ENCODE assay signal across 1 cellular context in the genomic region with DNA sequence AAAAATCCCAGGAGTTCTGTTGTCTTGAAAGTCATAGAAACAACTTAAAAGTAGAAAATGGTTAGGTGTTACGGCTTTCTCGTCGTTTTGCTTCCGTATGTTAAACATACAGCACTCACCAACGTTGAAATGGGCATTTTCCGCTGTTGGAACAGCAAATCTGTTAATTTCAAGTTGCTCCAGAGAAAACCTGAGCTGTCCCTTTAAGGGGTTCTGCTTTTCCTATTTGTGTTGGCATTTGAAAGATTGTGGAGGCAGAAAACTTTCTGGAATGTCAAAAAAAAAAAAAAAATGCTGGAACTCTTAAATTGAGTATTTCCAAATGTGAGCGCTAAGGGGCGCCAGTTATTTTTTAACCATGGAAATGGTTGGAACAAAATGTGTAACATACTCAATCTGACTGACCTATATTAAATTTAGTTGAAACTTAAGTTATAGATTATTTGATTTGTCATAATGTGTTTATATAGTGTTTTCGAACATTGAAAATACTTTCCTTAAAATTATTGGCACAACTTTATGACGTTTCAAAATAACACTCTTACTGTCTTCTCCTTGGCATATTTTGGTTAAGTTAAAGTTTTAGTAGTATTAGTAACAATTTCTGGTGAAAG.
TF ChIP-seq lines count a peak whose summit lies in the region.

No MANE protein-coding gene starts in this region.

TF ChIP-seq in HEK293, 187 proteins besides CTCF, POLR2A, EP300 and RAD21 (continued from another document):
- TF ChIP-seq, protein P1, sequence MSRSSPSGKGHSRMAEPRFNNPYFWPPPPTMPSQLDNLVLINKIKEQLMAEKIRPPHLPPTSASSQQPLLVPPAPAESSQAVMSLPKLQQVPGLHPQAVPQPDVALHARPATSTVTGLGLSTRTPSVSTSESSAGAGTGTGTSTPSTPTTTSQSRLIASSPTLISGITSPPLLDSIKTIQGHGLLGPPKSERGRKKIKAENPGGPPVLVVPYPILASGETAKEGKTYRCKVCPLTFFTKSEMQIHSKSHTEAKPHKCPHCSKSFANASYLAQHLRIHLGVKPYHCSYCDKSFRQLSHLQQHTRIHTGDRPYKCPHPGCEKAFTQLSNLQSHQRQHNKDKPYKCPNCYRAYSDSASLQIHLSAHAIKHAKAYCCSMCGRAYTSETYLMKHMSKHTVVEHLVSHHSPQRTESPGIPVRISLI (tag by site-specific recombination; IDR thresholded peaks at IDR 0.05), result peak; percentile 10; the same call in 1 of the 2 replicates
- no peak for TF ChIP-seq ZNF169 (tag by site-specific recombination; IDR thresholded peaks at IDR 0.05)
- TF ChIP-seq ZNF404 (tag by site-specific recombination; IDR thresholded peaks at IDR 0.05), result no peak
- TF ChIP-seq, protein P2, sequence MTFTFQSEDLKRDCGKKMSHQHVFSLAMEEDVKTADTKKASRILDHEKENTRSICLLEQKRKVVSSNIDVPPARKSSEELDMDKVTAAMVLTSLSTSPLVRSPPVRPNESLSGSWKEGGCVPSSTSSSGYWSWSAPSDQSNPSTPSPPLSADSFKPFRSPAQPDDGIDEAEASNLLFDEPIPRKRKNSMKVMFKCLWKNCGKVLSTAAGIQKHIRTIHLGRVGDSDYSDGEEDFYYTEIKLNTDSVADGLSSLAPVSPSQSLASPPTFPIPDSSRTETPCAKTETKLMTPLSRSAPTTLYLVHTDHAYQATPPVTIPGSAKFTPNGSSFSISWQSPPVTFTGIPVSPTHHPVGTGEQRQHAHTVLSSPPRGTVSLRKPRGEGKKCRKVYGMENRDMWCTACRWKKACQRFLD (tag by site-specific recombination; IDR thresholded peaks at IDR 0.05), result no peak
- peak; percentile 46; the same call in 1 of the 2 replicates for TF ChIP-seq IKZF3 (tag by site-specific recombination; IDR thresholded peaks at IDR 0.05)
TF ChIP-seq in HEK293: peak in this region for 12.
